14 cellular contexts compared by ENCODE assay signal in the genomic region with DNA sequence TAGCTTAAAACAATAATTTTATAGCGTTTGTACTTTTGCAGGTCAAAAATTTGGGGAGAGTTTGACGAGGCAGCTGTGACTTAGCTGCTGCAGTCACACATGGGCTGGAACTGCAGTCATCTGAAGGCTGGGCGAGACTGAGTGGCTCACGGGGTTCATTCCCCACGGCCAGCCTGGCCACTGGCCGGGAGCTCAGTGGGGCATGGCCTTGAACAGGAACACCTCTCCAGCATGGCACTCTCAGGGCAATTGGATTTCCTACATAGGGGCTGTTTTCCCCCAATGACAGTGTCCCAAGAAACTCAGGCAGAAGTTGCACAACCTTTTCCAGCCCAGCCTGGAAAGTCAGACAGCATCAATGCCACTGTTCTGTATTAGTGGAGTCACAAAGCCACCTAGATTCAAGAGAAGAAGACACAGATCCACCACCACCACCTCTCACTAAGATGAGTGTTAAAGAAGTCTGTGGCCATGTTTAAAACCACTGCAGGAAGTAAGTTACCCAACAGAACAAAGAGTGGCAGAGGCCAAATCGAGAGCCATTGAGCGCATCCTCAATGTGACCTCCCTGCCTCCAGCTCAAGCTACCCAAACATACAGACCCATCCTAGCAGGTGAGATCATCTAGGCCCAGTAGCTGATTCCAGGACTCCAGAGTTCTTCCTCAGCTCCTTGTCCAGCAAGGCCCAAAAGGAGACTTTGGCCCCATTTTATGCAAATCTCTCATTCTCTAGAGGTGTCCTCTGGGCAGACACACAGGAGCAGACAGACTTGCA.
DNase-seq lines count a peak whose midpoint lies in the region; TF ChIP-seq lines count a peak whose summit lies in the region.
"Had no signal": no experiment of that assay in that cellular context is flagged by ENCODE, and none has a peak within 500 bp of the region (broad histone marks: within the 10 kb centered on the region; RNA-seq: fewer than 3 reads in every experiment).

No MANE protein-coding gene starts in this region.

- TF ChIP-seq POLR2A in vagina (IDR thresholded peaks at IDR 0.05): no peak
- no peak for TF ChIP-seq POLR2A in testis (IDR thresholded peaks at IDR 0.05)
- no peak for TF ChIP-seq POLR2A in prostate gland (IDR thresholded peaks at IDR 0.05)

- no peaks in the 10 kb centered on the region for H3K79me1 ChIP-seq in neuronal stem cell (ENCODE audit: low read depth, low read length)

- no peak overlapping the region for H3K4me2 ChIP-seq in neuronal stem cell (ENCODE audit: insufficient read depth, low read length, poor library complexity, severe bottlenecking)

- H3K9me3 ChIP-seq in right atrium auricular region (no peaks in the 10 kb centered on the region), left ventricle myocardium inferior (replicated peaks) (no peaks in the 10 kb centered on the region), neuronal stem cell (replicated peaks in 1 of 2; ENCODE audit: control insufficient read depth in 2 of 2, insufficient read depth in 1 of 2, low read depth in 1 of 2, low read length in 2 of 2) (no peaks in the 10 kb centered on the region), vagina (no peaks in the 10 kb centered on the region), testis (no peaks in the 10 kb centered on the region), prostate gland (no peaks in the 10 kb centered on the region)

- H4K91ac ChIP-seq in neuronal stem cell (ENCODE audit: low read depth, low read length, poor library complexity): no peak overlapping the region

- no peak overlapping the region for H2AK5ac ChIP-seq in neuronal stem cell (ENCODE audit: low read depth, low read length)

- H2BK15ac ChIP-seq in neuronal stem cell (ENCODE audit: low read length): no peak overlapping the region

- H4K8ac ChIP-seq in neuronal stem cell (ENCODE audit: low read depth, low read length): no peak overlapping the region

- peak overlapping the region; percentile 11 for H3K18ac ChIP-seq in neuronal stem cell (ENCODE audit: low read length)

- intact Hi-C loops in left ventricle myocardium inferior (cut with micrococcal nuclease) (no loop called here), vagina (cut with DNase I) (no loop called here), testis (cut with DNase I; ENCODE audit: low total_unique reads) (no loop called here), prostate gland (cut with DNase I) (no loop called here)

- H3K14ac ChIP-seq in neuronal stem cell (ENCODE audit: low read length): no peak overlapping the region

- H3K27me3 ChIP-seq in right atrium auricular region (no peaks in the 10 kb centered on the region), left ventricle myocardium inferior (ENCODE audit: low read depth) (peaks cover 20% of the 10 kb centered on the region), neuronal stem cell (ENCODE audit: control insufficient read depth in 3 of 3, insufficient read depth in 3 of 3, low read depth in 1 of 3, low read length in 3 of 3) (peaks cover 0 to 4% (median 0%) of the 10 kb centered on the region in 3 experiments), vagina (no peaks in the 10 kb centered on the region), testis (no peaks in the 10 kb centered on the region), prostate gland (replicated peaks; ENCODE audit: insufficient read depth) (peaks cover 4% of the 10 kb centered on the region)

- H2AFZ ChIP-seq in neuronal stem cell (ENCODE audit: low read length): no peak overlapping the region

- TF ChIP-seq CTCF in right atrium auricular region (IDR thresholded peaks at IDR 0.05) (no peak), left ventricle myocardium inferior (IDR thresholded peaks at IDR 0.05; ENCODE audit: borderline replicate concordance) (no peak), coronary artery (IDR thresholded peaks at IDR 0.05) (no peak), vagina (IDR thresholded peaks at IDR 0.05) (no peak), testis (IDR thresholded peaks at IDR 0.05) (no peak), prostate gland (IDR thresholded peaks at IDR 0.05) (no peak)

- H3K4me3 ChIP-seq in right atrium auricular region: no peak overlapping the region
- no peak overlapping the region for H3K4me3 ChIP-seq in left ventricle myocardium inferior
- H3K4me3 ChIP-seq in coronary artery: no peak overlapping the region
- H3K4me3 ChIP-seq in neuronal stem cell (ENCODE audit: low read length in 2 of 2): no peak overlapping the region
- H3K4me3 ChIP-seq in vagina: no peak overlapping the region
- H3K4me3 ChIP-seq in testis: no peak overlapping the region
- no peak overlapping the region for H3K4me3 ChIP-seq in prostate gland

- H3K9ac ChIP-seq in neuronal stem cell (ENCODE audit: low read depth, low read length, poor library complexity): no peak overlapping the region

- no peaks in the 10 kb centered on the region for H3K36me3 ChIP-seq in right atrium auricular region
- H3K36me3 ChIP-seq in left ventricle myocardium inferior: no peaks in the 10 kb centered on the region
- no peaks in the 10 kb centered on the region for H3K36me3 ChIP-seq in neuronal stem cell (replicated peaks in 1 of 2; ENCODE audit: control insufficient read depth in 2 of 2, insufficient read depth in 2 of 2, low read length in 2 of 2)
- no peaks in the 10 kb centered on the region for H3K36me3 ChIP-seq in vagina
- H3K36me3 ChIP-seq in testis (ENCODE audit: low read depth, missing control alignments): no peaks in the 10 kb centered on the region
- H3K36me3 ChIP-seq in prostate gland: no peaks in the 10 kb centered on the region

- no peak overlapping the region for H3K23ac ChIP-seq in neuronal stem cell (ENCODE audit: low read depth, low read length, poor library complexity)

- DNase-seq in right atrium auricular region (ENCODE audit: low spot score): peak; percentile 36
- no peak for DNase-seq in left ventricle myocardium inferior
- DNase-seq in coronary artery (ENCODE audit: low spot score): peak; percentile 55
- no peak for DNase-seq in neuronal stem cell (ENCODE audit: low spot score)
- DNase-seq in vagina (ENCODE audit: extremely low spot score in 2 of 2): peak; percentile 40 to 54
- DNase-seq in germinal center (ENCODE audit: low spot score): no peak
- DNase-seq in testis: no peak
- DNase-seq in prostate gland (ENCODE audit: low spot score): no peak
- DNase-seq: ACHN; CD4-positive, alpha-beta memory T cell; DMS79; HCEC 1CT; HFFc6 had no signal

- no CpG with 5 or more reads among the region's 8 CpGs for WGBS in neuronal stem cell (ENCODE audit: extremely low coverage in 2 of 2, insufficient read length in 2 of 2, insufficient replicate concordance in 1 of 2), 2 donors
- 90 to 91% methylated on average over 8 of the region's 8 CpGs for WGBS in testis, 2 donors
- WGBS in prostate gland: 85% methylated on average over 8 of the region's 8 CpGs

- H2BK120ac ChIP-seq in neuronal stem cell (ENCODE audit: low read depth, low read length): no peak overlapping the region

- no peak overlapping the region for H2BK12ac ChIP-seq in neuronal stem cell (ENCODE audit: low read length)

- H2BK5ac ChIP-seq in neuronal stem cell (ENCODE audit: low read length): no peak overlapping the region

- peak overlapping the region; percentile 26 for H3K4ac ChIP-seq in neuronal stem cell (ENCODE audit: low read length)

- H3K27ac ChIP-seq in right atrium auricular region (no peak overlapping the region), left ventricle myocardium inferior (replicated peaks) (no peak overlapping the region), coronary artery (no peak overlapping the region), neuronal stem cell (replicated peaks; ENCODE audit: low read length) (no peak overlapping the region), vagina (no peak overlapping the region), testis (no peak overlapping the region), prostate gland (no peak overlapping the region)
- H3K27ac ChIP-seq: C4-2B had no signal

- H3K4me1 ChIP-seq in right atrium auricular region (no peaks in the 10 kb centered on the region), left ventricle myocardium inferior (no peaks in the 10 kb centered on the region), neuronal stem cell (ENCODE audit: control insufficient read depth in 2 of 2, insufficient read depth in 1 of 2, low read depth in 1 of 2, low read length in 2 of 2) (peaks cover 2 to 4% of the 10 kb centered on the region in 2 donors), vagina (no peaks in the 10 kb centered on the region), testis (no peaks in the 10 kb centered on the region), prostate gland (replicated peaks) (no peaks in the 10 kb centered on the region)

Comparison
In these comparisons a context has a peak if more than half of its experiments do, and no peak if none do; other contexts are left out.
1. DNase-seq: peak in right atrium auricular region (single experiment), coronary artery (single experiment) and vagina (2 of 2); none in left ventricle myocardium inferior (single experiment), neuronal stem cell (single experiment), germinal center (single experiment), testis (single experiment) and prostate gland (single experiment).